In the genomic region with DNA sequence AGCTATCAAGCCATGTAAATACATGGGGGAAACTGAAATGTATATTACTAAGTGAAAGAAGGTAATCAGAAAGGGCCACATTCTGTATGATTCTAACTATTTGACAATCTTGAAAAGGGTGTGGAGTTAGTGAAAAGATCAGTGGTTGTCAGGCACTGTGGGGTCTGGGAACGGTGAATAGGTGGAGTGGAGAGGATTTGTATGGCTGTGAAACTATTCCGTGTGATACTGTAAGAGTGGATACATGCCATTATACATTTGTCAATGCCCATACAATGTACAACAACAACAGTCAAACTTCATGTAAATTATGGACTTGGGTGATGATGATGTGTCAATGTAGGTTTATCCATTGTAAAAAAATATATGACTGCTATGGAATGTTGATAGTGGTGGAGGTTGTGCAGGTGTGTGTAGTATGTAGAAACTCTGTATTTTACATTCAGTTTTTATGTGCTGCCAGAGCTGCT, we compare ENCODE assay signal across 15 cellular contexts.
DNase-seq lines count a peak whose midpoint lies in the region; ATAC-seq and TF ChIP-seq lines count a peak whose summit lies in the region.
"Had no signal": no experiment of that assay in that cellular context is flagged by ENCODE, and none has a peak within 500 bp of the region (broad histone marks: within the 10 kb centered on the region; RNA-seq: fewer than 3 reads in every experiment).

No MANE protein-coding gene starts in this region.

- ATAC-seq in CD4-positive, alpha-beta T cell (ENCODE audit: poor library complexity) = peak; percentile 34
- ATAC-seq in RWPE2 (ENCODE audit: low read depth) (peak; percentile 40; the same call in 1 of the 3 replicates), left colon (peak; percentile 72)
- ATAC-seq: left lung had no signal

- no peak for TF ChIP-seq CTCF in CD4-positive, alpha-beta T cell (IDR thresholded peaks at IDR 0.05)
- no peak for TF ChIP-seq CTCF in RWPE2 (IDR thresholded peaks at IDR 0.05; ENCODE audit: poor library complexity, severe bottlenecking)

- no peaks in the 10 kb centered on the region for H3K27me3 ChIP-seq in CD4-positive, alpha-beta T cell (ENCODE audit: control insufficient read depth, insufficient read depth, low read length)
- no peaks in the 10 kb centered on the region for H3K27me3 ChIP-seq in RWPE2 (ENCODE audit: insufficient read depth, poor library complexity, severe bottlenecking)
- H3K27me3 ChIP-seq: BLaER1 treated with 17β-estradiol and CSF1 and Interleukin-3, amounts not matched to agents 10 nM and 100 nM; brain microvascular endothelial cell; left lung; thyroid gland had no signal

- no peak overlapping the region for H3K27ac Mint-ChIP-seq in CD4-positive, alpha-beta T cell
- no peak overlapping the region for H3K27ac Mint-ChIP-seq in T-helper 2 cell treated with Interferon-gamma antibody and Interleukin-4, amounts not matched to agents 5 μg/mL and 100 μg/mL, for 36 hours
- H3K27ac Mint-ChIP-seq: activated CD4-positive, alpha-beta memory T cell treated with anti-CD3 and anti-CD28 coated beads, Interleukin-2, amount 10 ng/mL, durations not matched to agents 7 days and 5 days had no signal

- peaks cover 13% of the 10 kb centered on the region for H3K9me3 Mint-ChIP-seq in CD4-positive, alpha-beta T cell
- peaks cover 18% of the 10 kb centered on the region for H3K9me3 Mint-ChIP-seq in T-helper 2 cell treated with Interferon-gamma antibody and Interleukin-4, amounts not matched to agents 5 μg/mL and 100 μg/mL, for 36 hours

- H3K9me3 ChIP-seq in CD4-positive, alpha-beta T cell (ENCODE audit: control insufficient read depth, low read length) = no peaks in the 10 kb centered on the region
- no peaks in the 10 kb centered on the region for H3K9me3 ChIP-seq in RWPE2 (ENCODE audit: severe bottlenecking)
- H3K9me3 ChIP-seq: BLaER1 treated with 17β-estradiol and CSF1 and Interleukin-3, amounts not matched to agents 10 nM and 100 nM; thyroid gland had no signal

- H3K36me3 Mint-ChIP-seq in CD4-positive, alpha-beta T cell (ENCODE audit: low read depth) = no peaks in the 10 kb centered on the region
- no peaks in the 10 kb centered on the region for H3K36me3 Mint-ChIP-seq in T-helper 2 cell treated with Interferon-gamma antibody and Interleukin-4, amounts not matched to agents 5 μg/mL and 100 μg/mL, for 36 hours (ENCODE audit: low read depth)

- POLR2A ChIA-PET in CD4-positive, alpha-beta T cell (lab: Charles Lee) = no interaction called here

- CTCF ChIA-PET in CD4-positive, alpha-beta T cell (lab: Charles Lee) = no interaction called here

- H3K4me3 ChIP-seq in RWPE2 (ENCODE audit: severe bottlenecking) = no peak overlapping the region
- H3K4me3 ChIP-seq: BLaER1 treated with 17β-estradiol and CSF1 and Interleukin-3, amounts not matched to agents 10 nM and 100 nM; left lung; thyroid gland had no signal

- H3K4me3 Mint-ChIP-seq in CD4-positive, alpha-beta T cell = peak overlapping the region; percentile 1
- H3K4me3 Mint-ChIP-seq in T-helper 2 cell treated with Interferon-gamma antibody and Interleukin-4, amounts not matched to agents 5 μg/mL and 100 μg/mL, for 36 hours = no peak overlapping the region
- H3K4me3 Mint-ChIP-seq: activated CD4-positive, alpha-beta memory T cell treated with anti-CD3 and anti-CD28 coated beads, Interleukin-2, amount 10 ng/mL, durations not matched to agents 7 days and 5 days had no signal

- H3K27ac ChIP-seq in CD4-positive, alpha-beta T cell (ENCODE audit: low read depth, low read length) = no peak overlapping the region
- no peak overlapping the region for H3K27ac ChIP-seq in RWPE2 (ENCODE audit: poor library complexity, severe bottlenecking)
- H3K27ac ChIP-seq: BLaER1 treated with 17β-estradiol and CSF1 and Interleukin-3, amounts not matched to agents 10 nM and 100 nM; brain microvascular endothelial cell; left lung; RWPE1; thyroid gland had no signal

- H3K4me1 ChIP-seq in RWPE2 (ENCODE audit: insufficient read depth, poor library complexity, severe bottlenecking) = no peaks in the 10 kb centered on the region
- H3K4me1 ChIP-seq: BLaER1 treated with 17β-estradiol and CSF1 and Interleukin-3, amounts not matched to agents 10 nM and 100 nM; left lung; thyroid gland had no signal

- DNase-seq in CD4-positive, alpha-beta T cell = no peak
- DNase-seq in DMS53 (lab: John Stamatoyannopoulos, UW) = peak; percentile 47
- DNase-seq in RWPE2 (ENCODE audit: low spot score) = no peak
- no peak for DNase-seq in left colon
- no peak for DNase-seq in NCI-H82 (lab: John Stamatoyannopoulos, UW)
- no peak for DNase-seq in T-helper 2 cell treated with Interferon-gamma antibody and Interleukin-4, amounts not matched to agents 5 μg/mL and 100 μg/mL, for 36 hours (ENCODE audit: low spot score)
- DNase-seq in AG20443 (ENCODE audit: low spot score) = no peak
- DNase-seq: activated CD4-positive, alpha-beta memory T cell treated with anti-CD3 and anti-CD28 coated beads, Interleukin-2, amount 10 ng/mL, durations not matched to agents 7 days and 5 days; brain microvascular endothelial cell; left lung; NCI-H226; T1000; thyroid gland had no signal

- H3K27me3 Mint-ChIP-seq in CD4-positive, alpha-beta T cell = no peaks in the 10 kb centered on the region
- H3K27me3 Mint-ChIP-seq in T-helper 2 cell treated with Interferon-gamma antibody and Interleukin-4, amounts not matched to agents 5 μg/mL and 100 μg/mL, for 36 hours (ENCODE audit: low read depth) = no peaks in the 10 kb centered on the region
- H3K27me3 Mint-ChIP-seq: activated CD4-positive, alpha-beta memory T cell treated with anti-CD3 and anti-CD28 coated beads, Interleukin-2, amount 10 ng/mL, durations not matched to agents 7 days and 5 days had no signal

- intact Hi-C loops in CD4-positive, alpha-beta T cell (cut with DNase I, micrococcal nuclease) = no loop called here
- intact Hi-C loops in left colon (cut with DNase I, micrococcal nuclease) = no loop called here

- no peaks in the 10 kb centered on the region for H3K4me1 Mint-ChIP-seq in CD4-positive, alpha-beta T cell (ENCODE audit: low read depth)
- no peaks in the 10 kb centered on the region for H3K4me1 Mint-ChIP-seq in T-helper 2 cell treated with Interferon-gamma antibody and Interleukin-4, amounts not matched to agents 5 μg/mL and 100 μg/mL, for 36 hours (ENCODE audit: low read depth)
- H3K4me1 Mint-ChIP-seq: activated CD4-positive, alpha-beta memory T cell treated with anti-CD3 and anti-CD28 coated beads, Interleukin-2, amount 10 ng/mL, durations not matched to agents 7 days and 5 days had no signal

- no peaks in the 10 kb centered on the region for H3K36me3 ChIP-seq in RWPE2 (ENCODE audit: low read depth)
- H3K36me3 ChIP-seq: BLaER1 treated with 17β-estradiol and CSF1 and Interleukin-3, amounts not matched to agents 10 nM and 100 nM; brain microvascular endothelial cell; left lung; thyroid gland had no signal
